In genomic region chr17:8789743-8790142, GRCh38 we compare ENCODE assay signal across 21 cellular contexts. TPM values are rescaled to one million over a fixed set of nuclear protein-coding genes. Genes with fewer than 3 reads are reported as not detected.
A peak's percentile ranks its signal among the peaks of the same experiment; 100 is the strongest.
DNase-seq lines count a peak whose midpoint lies in the region; ATAC-seq and TF ChIP-seq lines count a peak whose summit lies in the region.
"Had no signal": no experiment of that assay in that cellular context is flagged by ENCODE, and none has a peak within 500 bp of the region (broad histone marks: within the 10 kb centered on the region; RNA-seq: fewer than 3 reads in every experiment).

No MANE protein-coding gene starts in this region.

- peaks cover 3 to 37% of the 10 kb centered on the region in 2 donors for H3K27me3 ChIP-seq in left lung
- no peaks in the 10 kb centered on the region for H3K27me3 ChIP-seq in upper lobe of left lung

- no peaks in the 10 kb centered on the region; the same call in 1 of the 2 replicates for H3K27me3 Mint-ChIP-seq in WTC11 (ENCODE audit: low read depth)

- H3K9me3 Mint-ChIP-seq in WTC11: peaks cover 14% of the 10 kb centered on the region

- no peak for TF ChIP-seq POLR2A in upper lobe of left lung (IDR thresholded peaks at IDR 0.05)

- POLR2A ChIA-PET in WTC11 (lab: Charles Lee): no interaction called here

- H3K4me3 Mint-ChIP-seq in WTC11: no peak overlapping the region
- H3K4me3 Mint-ChIP-seq: B cell; CD8-positive, alpha-beta T cell; HFFc6; IgD-negative memory B cell had no signal

- peaks cover 13% of the 10 kb centered on the region for H3K36me3 Mint-ChIP-seq in WTC11
- H3K36me3 Mint-ChIP-seq: CD8-positive, alpha-beta T cell; IgD-negative memory B cell had no signal

- intact Hi-C loops in left lung (cut with DNase I): loop anchor here in 1 of 2 donors (10.0 kb wide), 1 partner anchor 375 kb away; no protein-coding TSS in a partner anchor

- CTCF ChIA-PET in WTC11 (lab: Charles Lee): interaction anchor here (0.7 to 1.4 kb wide), 4 partner anchors 9 to 452 kb away, joined by 3 to 5 read pairs (median 4); partner anchors contain the start of gene MFSD6L

- peaks cover 0 to 24% of the 10 kb centered on the region in 2 donors for H3K4me1 ChIP-seq in left lung
- H3K4me1 ChIP-seq in upper lobe of left lung: peaks cover 4 to 20% (median 12%) of the 10 kb centered on the region in 4 donors

- ATAC-seq in left lung: peak; percentile 61
- peak; percentile 34 to 72 for ATAC-seq in upper lobe of left lung (ENCODE audit: low FRiP score in 2 of 2)
- no peak for ATAC-seq in WTC11
- no peak for ATAC-seq in HG03460 (IDR thresholded peaks at IDR 0.05; ENCODE audit: unreplicated experiment)
- ATAC-seq: CD8-positive, alpha-beta T cell had no signal

- peaks cover 9% of the 10 kb centered on the region for H3K4me1 Mint-ChIP-seq in WTC11

- H3K36me3 ChIP-seq in left lung: no peaks in the 10 kb centered on the region
- H3K36me3 ChIP-seq in upper lobe of left lung: no peaks in the 10 kb centered on the region

- no peak for TF ChIP-seq EP300 in upper lobe of left lung (IDR thresholded peaks at IDR 0.05)

- H3K4me3 ChIP-seq in coronary artery (no peak overlapping the region), left lung (no peak overlapping the region), upper lobe of left lung (no peak overlapping the region)

- TF ChIP-seq CTCF in coronary artery (IDR thresholded peaks at IDR 0.05): no peak
- no peak for TF ChIP-seq CTCF in left lung (IDR thresholded peaks at IDR 0.05)
- no peak for TF ChIP-seq CTCF in upper lobe of left lung (IDR thresholded peaks at IDR 0.05)
- TF ChIP-seq CTCF in WTC11 (IDR thresholded peaks at IDR 0.05): no peak

- no peak overlapping the region for H3K27ac Mint-ChIP-seq in WTC11
- H3K27ac Mint-ChIP-seq: B cell; CD8-positive, alpha-beta T cell; HFFc6; IgD-negative memory B cell had no signal

- H3K9me3 ChIP-seq in left lung (peaks cover 0 to 7% of the 10 kb centered on the region in 2 donors), upper lobe of left lung (peaks cover 0 to 7% (median 5%) of the 10 kb centered on the region in 4 donors)

- peak; percentile 18 for DNase-seq in NCI-H146 (lab: John Stamatoyannopoulos, UW)
- DNase-seq in NCI-H146 treated with DMSO at 0.1 percent for 48 hours (lab: John Stamatoyannopoulos, UW; ENCODE audit: unreplicated experiment): no peak
- peak; percentile 43 for DNase-seq in coronary artery (ENCODE audit: low spot score)
- no peak for DNase-seq in left lung
- DNase-seq in upper lobe of left lung: peak in 1 of 2 donors; percentile 61
- no peak for DNase-seq in activated CD4-positive, CD25-positive, alpha-beta regulatory T cell treated with anti-CD3 and anti-CD28 coated beads, Interleukin-2, amount 50 U/mL, for 72 hours
- DNase-seq in WTC11 (ENCODE audit: low spot score): no peak
- DNase-seq: CD8-positive, alpha-beta T cell; GOT3; HFFc6; Kasumi-1; MM.1S; NCI-H1092 treated with DMSO at 0.1 percent for 48 hours; NCI-H187 treated with DMSO at 0.1 percent for 48 hours; NCI-H526 treated with DMSO at 0.1 percent for 48 hours; SHP77 had no signal

- H3K27ac ChIP-seq in coronary artery (no peak overlapping the region), left lung (no peak overlapping the region), upper lobe of left lung (no peak overlapping the region)
- H3K27ac ChIP-seq: 22Rv1 had no signal

- WGBS in upper lobe of left lung, 2 donors: 59 to 60% methylated on average over 10 of the region's 10 CpGs

TF ChIP-seq in WTC11, 78 proteins besides CTCF, POLR2A, EP300 and RAD21:
- TF ChIP-seq ZSCAN18 (CRISPR knock-in tag; IDR thresholded peaks at IDR 0.05) (no peak), ERG (CRISPR knock-in tag; IDR thresholded peaks at IDR 0.05) (no peak), ATF1 (CRISPR knock-in tag; IDR thresholded peaks at IDR 0.05) (no peak), SMAD3 (CRISPR knock-in tag; IDR thresholded peaks at IDR 0.05; ENCODE audit: borderline replicate concordance) (no peak), NFYB (CRISPR knock-in tag; conservative IDR thresholded peaks at IDR 0.05; ENCODE audit: low read depth) (no peak), SP1 (CRISPR knock-in tag; conservative IDR thresholded peaks at IDR 0.05) (no peak), RELA (CRISPR knock-in tag; IDR thresholded peaks at IDR 0.05; ENCODE audit: borderline replicate concordance) (no peak), KAT7 (CRISPR knock-in tag; IDR thresholded peaks at IDR 0.05; ENCODE audit: borderline replicate concordance) (no peak), ZNF219 (CRISPR knock-in tag; IDR thresholded peaks at IDR 0.05; ENCODE audit: borderline replicate concordance) (no peak)

RNA-seq across cellular contexts. Expression of gene MFSD6L, which starts 9.4 kb away (rescaled TPM):
- total RNA-seq in left lung (1 to 10 TPM; 1.4 to 1.6 TPM), upper lobe of left lung (1 to 10 TPM in 3 of 6 donors, under 1 TPM in 2, not detected in 1; 0.61 to 3.0 (median 2.0) TPM), WTC11 (2021) (4.0 to 5.2 TPM (median 4.5 TPM) in 3 replicates)
- total RNA-seq: CD8-positive, alpha-beta T cell; HFFc6; HT1080 had no signal

RNA-seq across cellular contexts. Expression of gene SPDYE4, which starts 31.4 kb away (rescaled TPM):
- total RNA-seq in left lung: not detected
- total RNA-seq in upper lobe of left lung: not detected
- total RNA-seq in WTC11 (2021): not detected in 3 replicates
- total RNA-seq: B cell; CD8-positive, alpha-beta T cell; HFFc6; HT1080 had no signal

RNA-seq across cellular contexts. Expression of gene CCDC42, which starts 45.1 kb away (rescaled TPM):
- total RNA-seq in left lung: not detected
- total RNA-seq in upper lobe of left lung: under 1 TPM in 1 of 6 donors, not detected in 5; 0.24 TPM
- total RNA-seq in WTC11 (2021): not detected in 3 replicates
- total RNA-seq: HFFc6, HT1080 had no signal

Comparison
In these comparisons a context has a peak if more than half of its experiments do, and no peak if none do; other contexts are left out.
1. DNase-seq: peak in NCI-H146 (single experiment) and coronary artery (single experiment); none in NCI-H146 treated with DMSO at 0.1 percent for 48 hours (single experiment), left lung (0 of 2), activated CD4-positive, CD25-positive, alpha-beta regulatory T cell treated with anti-CD3 and anti-CD28 coated beads, Interleukin-2, amount 50 U/mL, for 72 hours (single experiment) and WTC11 (single experiment).
2. ATAC-seq: peak in left lung (single experiment) and upper lobe of left lung (2 of 2); none in WTC11 (single experiment) and HG03460 (single experiment).